1 cellular context compared by ENCODE assay signal in the genomic region with DNA sequence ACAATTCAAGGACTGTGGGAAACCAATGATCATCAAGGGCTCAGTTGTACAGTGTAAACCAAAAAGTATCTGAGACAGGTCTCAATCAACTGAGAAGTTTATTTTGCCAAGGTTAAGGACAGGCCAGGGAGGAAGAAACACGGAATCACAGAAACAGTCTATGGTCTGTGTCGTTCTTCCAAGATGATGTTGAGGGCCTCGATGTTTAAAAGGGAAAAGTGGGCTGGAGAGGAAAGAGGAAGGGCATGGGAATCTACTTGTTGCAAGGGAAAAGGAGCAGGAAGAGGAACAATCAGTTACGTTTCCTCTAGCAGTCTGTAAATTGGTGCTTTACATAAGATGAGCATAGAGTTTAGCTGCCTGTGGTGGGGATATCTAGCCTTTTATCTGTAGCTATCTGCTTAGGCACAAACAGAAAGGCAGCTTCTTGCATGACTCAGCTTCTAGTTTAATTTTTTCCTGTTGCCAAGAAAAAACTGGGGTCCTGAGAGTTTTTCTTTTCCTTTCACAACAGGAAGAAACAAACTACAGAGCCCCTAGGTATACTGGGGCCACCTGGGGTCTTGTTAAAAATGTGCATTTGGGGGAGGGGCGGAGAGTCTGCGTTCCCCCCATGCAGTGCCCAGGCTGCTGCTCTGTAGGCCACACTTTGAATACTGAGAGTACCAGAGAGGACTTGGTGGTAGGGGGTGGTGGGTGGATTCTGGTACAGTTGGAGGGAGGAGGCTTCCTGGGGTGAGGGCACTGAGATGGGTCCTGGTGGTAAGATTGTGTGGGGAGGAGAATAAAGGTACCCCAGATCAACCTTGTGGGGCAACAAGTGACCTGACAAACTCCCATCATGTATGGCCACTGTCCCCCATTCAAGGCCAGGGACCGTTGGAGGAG.
TF ChIP-seq lines count a peak whose summit lies in the region.

No MANE protein-coding gene starts in this region.

TF ChIP-seq in H1, 55 proteins besides CTCF, POLR2A, EP300 and RAD21:
- TF ChIP-seq CEBPB (IDR thresholded peaks at IDR 0.05; ENCODE audit: low read depth, low read length) (no peak), SP2 (IDR thresholded peaks at IDR 0.05; ENCODE audit: low read length) (no peak), KDM1A (IDR thresholded peaks at IDR 0.05; ENCODE audit: borderline replicate concordance, low read length) (no peak), BCL11A (IDR thresholded peaks at IDR 0.05; ENCODE audit: low read depth in 2 of 2, low read length in 2 of 2) (no peak), CHD1 (IDR thresholded peaks at IDR 0.05; ENCODE audit: low read depth, low read length) (no peak), TAF7 (optimal IDR thresholded peaks at IDR 0.05; ENCODE audit: borderline replicate concordance, low read depth, low read length) (no peak), BRCA1 (IDR thresholded peaks at IDR 0.05; ENCODE audit: low read depth, low read length) (no peak), CHD2 (IDR thresholded peaks at IDR 0.05; ENCODE audit: low read length) (no peak), POU5F1 (IDR thresholded peaks at IDR 0.05; ENCODE audit: low read depth, low read length) (no peak), HDAC2 (IDR thresholded peaks at IDR 0.05; ENCODE audit: borderline replicate concordance in 1 of 2, low read depth in 2 of 2, low read length in 2 of 2) (0 out of 4 replicates have a peak, but pooled peaks of 1 of the 2 experiments have one; percentile 50), TAF1 (IDR thresholded peaks at IDR 0.05; ENCODE audit: low read depth, low read length) (0 out of 2 replicates have a peak, but pooled peaks have one; percentile 29), JUND (IDR thresholded peaks at IDR 0.05; ENCODE audit: low read length) (no peak), GTF2F1 (IDR thresholded peaks at IDR 0.05; ENCODE audit: borderline replicate concordance, low read depth, low read length) (no peak), PHF8 (conservative IDR thresholded peaks at IDR 0.05; ENCODE audit: low read depth, low read length) (no peak), RXRA (IDR thresholded peaks at IDR 0.05; ENCODE audit: insufficient read depth, low read depth, low read length) (no peak), JUN (IDR thresholded peaks at IDR 0.05; ENCODE audit: low read depth, low read length) (no peak), SIRT6 (IDR thresholded peaks at IDR 0.05; ENCODE audit: low read length) (no peak), SIX5 (IDR thresholded peaks at IDR 0.05; ENCODE audit: low read depth, low read length) (no peak), GABPA (IDR thresholded peaks at IDR 0.05; ENCODE audit: borderline replicate concordance, insufficient read depth, low read length) (no peak), SRF (IDR thresholded peaks at IDR 0.05; ENCODE audit: low read depth, low read length) (no peak), BACH1 (IDR thresholded peaks at IDR 0.05; ENCODE audit: low read length) (peak; percentile 63; the same call in 1 of the 2 replicates), ZNF274 (IDR thresholded peaks at IDR 0.05; ENCODE audit: borderline replicate concordance, extremely low read depth, low read length) (no peak), EGR1 (IDR thresholded peaks at IDR 0.05; ENCODE audit: borderline replicate concordance, low read depth, low read length) (no peak), CREB1 (IDR thresholded peaks at IDR 0.05) (no peak), SAP30 (IDR thresholded peaks at IDR 0.05; ENCODE audit: insufficient read depth, insufficient replicate concordance, low read length) (no peak), TCF12 (IDR thresholded peaks at IDR 0.05; ENCODE audit: low read depth, low read length) (0 out of 2 replicates have a peak, but pooled peaks have one; percentile 62), FOSL1 (IDR thresholded peaks at IDR 0.05; ENCODE audit: insufficient read depth, low read depth, low read length) (no peak), YY1 (IDR thresholded peaks at IDR 0.05; ENCODE audit: low read depth, low read length) (no peak), ASH2L (IDR thresholded peaks at IDR 0.05; ENCODE audit: low read length) (no peak), MAFK (IDR thresholded peaks at IDR 0.05; ENCODE audit: low read depth, low read length) (peak; percentile 28; the same call in 1 of the 2 replicates), NRF1 (IDR thresholded peaks at IDR 0.05; ENCODE audit: low read depth, low read length) (no peak), RFX5 (IDR thresholded peaks at IDR 0.05; ENCODE audit: borderline replicate concordance, low read depth, low read length) (no peak), SP4 (IDR thresholded peaks at IDR 0.05; ENCODE audit: low read length) (no peak), NANOG (IDR thresholded peaks at IDR 0.05; ENCODE audit: insufficient read depth, low read depth, low read length, poor library complexity, severe bottlenecking) (no peak), RBBP5 (IDR thresholded peaks at IDR 0.05; ENCODE audit: borderline replicate concordance, low read depth, low read length) (peak; percentile 11; the same call in 1 of the 2 replicates), RNF2 (IDR thresholded peaks at IDR 0.05; ENCODE audit: borderline replicate concordance, low read depth, low read length, missing control alignments, poor library complexity, severe bottlenecking) (no peak), TEAD4 (IDR thresholded peaks at IDR 0.05; ENCODE audit: low read depth, low read length) (no peak), EZH2 (IDR thresholded peaks at IDR 0.05; ENCODE audit: low read depth, low read length, severe bottlenecking) (no peak), TBP (IDR thresholded peaks at IDR 0.05; ENCODE audit: low read depth, low read length) (no peak), CBX5 (IDR thresholded peaks at IDR 0.05; ENCODE audit: low read depth, low read length) (no peak), SUZ12 (IDR thresholded peaks at IDR 0.05; ENCODE audit: low read length) (no peak), SP1 (IDR thresholded peaks at IDR 0.05; ENCODE audit: low read depth, low read length) (peak; percentile 64; the same call in 1 of the 2 replicates), KDM5A (IDR thresholded peaks at IDR 0.05; ENCODE audit: low read length) (no peak), CBX8 (IDR thresholded peaks at IDR 0.05; ENCODE audit: borderline replicate concordance, low read depth, low read length) (no peak), CTBP2 (IDR thresholded peaks at IDR 0.05; ENCODE audit: borderline replicate concordance, insufficient read depth, insufficient read length, low read length) (no peak), POLR2AphosphoS5 (IDR thresholded peaks at IDR 0.05; ENCODE audit: low read depth, low read length) (peak; percentile 35; the same call in 1 of the 2 replicates), SIN3A (conservative IDR thresholded peaks at IDR 0.05 in 1 of 2, IDR thresholded peaks at IDR 0.05 in 1 of 2; ENCODE audit: low read depth in 1 of 2, low read length in 2 of 2) (no peak), HDAC6 (IDR thresholded peaks at IDR 0.05; ENCODE audit: low read depth, low read length) (no peak), KDM4A (IDR thresholded peaks at IDR 0.05; ENCODE audit: low read depth, low read length, severe bottlenecking) (no peak)
- TF ChIP-seq, protein P1, sequence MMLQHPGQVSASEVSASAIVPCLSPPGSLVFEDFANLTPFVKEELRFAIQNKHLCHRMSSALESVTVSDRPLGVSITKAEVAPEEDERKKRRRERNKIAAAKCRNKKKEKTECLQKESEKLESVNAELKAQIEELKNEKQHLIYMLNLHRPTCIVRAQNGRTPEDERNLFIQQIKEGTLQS (IDR thresholded peaks at IDR 0.05; ENCODE audit: insufficient read depth, low read depth, low read length) = no peak
- TF ChIP-seq, protein P2, sequence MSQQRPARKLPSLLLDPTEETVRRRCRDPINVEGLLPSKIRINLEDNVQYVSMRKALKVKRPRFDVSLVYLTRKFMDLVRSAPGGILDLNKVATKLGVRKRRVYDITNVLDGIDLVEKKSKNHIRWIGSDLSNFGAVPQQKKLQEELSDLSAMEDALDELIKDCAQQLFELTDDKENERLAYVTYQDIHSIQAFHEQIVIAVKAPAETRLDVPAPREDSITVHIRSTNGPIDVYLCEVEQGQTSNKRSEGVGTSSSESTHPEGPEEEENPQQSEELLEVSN (IDR thresholded peaks at IDR 0.05) = no peak
- TF ChIP-seq, protein P3, sequence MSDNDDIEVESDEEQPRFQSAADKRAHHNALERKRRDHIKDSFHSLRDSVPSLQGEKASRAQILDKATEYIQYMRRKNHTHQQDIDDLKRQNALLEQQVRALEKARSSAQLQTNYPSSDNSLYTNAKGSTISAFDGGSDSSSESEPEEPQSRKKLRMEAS (IDR thresholded peaks at IDR 0.05) = no peak
- TF ChIP-seq, protein P4, sequence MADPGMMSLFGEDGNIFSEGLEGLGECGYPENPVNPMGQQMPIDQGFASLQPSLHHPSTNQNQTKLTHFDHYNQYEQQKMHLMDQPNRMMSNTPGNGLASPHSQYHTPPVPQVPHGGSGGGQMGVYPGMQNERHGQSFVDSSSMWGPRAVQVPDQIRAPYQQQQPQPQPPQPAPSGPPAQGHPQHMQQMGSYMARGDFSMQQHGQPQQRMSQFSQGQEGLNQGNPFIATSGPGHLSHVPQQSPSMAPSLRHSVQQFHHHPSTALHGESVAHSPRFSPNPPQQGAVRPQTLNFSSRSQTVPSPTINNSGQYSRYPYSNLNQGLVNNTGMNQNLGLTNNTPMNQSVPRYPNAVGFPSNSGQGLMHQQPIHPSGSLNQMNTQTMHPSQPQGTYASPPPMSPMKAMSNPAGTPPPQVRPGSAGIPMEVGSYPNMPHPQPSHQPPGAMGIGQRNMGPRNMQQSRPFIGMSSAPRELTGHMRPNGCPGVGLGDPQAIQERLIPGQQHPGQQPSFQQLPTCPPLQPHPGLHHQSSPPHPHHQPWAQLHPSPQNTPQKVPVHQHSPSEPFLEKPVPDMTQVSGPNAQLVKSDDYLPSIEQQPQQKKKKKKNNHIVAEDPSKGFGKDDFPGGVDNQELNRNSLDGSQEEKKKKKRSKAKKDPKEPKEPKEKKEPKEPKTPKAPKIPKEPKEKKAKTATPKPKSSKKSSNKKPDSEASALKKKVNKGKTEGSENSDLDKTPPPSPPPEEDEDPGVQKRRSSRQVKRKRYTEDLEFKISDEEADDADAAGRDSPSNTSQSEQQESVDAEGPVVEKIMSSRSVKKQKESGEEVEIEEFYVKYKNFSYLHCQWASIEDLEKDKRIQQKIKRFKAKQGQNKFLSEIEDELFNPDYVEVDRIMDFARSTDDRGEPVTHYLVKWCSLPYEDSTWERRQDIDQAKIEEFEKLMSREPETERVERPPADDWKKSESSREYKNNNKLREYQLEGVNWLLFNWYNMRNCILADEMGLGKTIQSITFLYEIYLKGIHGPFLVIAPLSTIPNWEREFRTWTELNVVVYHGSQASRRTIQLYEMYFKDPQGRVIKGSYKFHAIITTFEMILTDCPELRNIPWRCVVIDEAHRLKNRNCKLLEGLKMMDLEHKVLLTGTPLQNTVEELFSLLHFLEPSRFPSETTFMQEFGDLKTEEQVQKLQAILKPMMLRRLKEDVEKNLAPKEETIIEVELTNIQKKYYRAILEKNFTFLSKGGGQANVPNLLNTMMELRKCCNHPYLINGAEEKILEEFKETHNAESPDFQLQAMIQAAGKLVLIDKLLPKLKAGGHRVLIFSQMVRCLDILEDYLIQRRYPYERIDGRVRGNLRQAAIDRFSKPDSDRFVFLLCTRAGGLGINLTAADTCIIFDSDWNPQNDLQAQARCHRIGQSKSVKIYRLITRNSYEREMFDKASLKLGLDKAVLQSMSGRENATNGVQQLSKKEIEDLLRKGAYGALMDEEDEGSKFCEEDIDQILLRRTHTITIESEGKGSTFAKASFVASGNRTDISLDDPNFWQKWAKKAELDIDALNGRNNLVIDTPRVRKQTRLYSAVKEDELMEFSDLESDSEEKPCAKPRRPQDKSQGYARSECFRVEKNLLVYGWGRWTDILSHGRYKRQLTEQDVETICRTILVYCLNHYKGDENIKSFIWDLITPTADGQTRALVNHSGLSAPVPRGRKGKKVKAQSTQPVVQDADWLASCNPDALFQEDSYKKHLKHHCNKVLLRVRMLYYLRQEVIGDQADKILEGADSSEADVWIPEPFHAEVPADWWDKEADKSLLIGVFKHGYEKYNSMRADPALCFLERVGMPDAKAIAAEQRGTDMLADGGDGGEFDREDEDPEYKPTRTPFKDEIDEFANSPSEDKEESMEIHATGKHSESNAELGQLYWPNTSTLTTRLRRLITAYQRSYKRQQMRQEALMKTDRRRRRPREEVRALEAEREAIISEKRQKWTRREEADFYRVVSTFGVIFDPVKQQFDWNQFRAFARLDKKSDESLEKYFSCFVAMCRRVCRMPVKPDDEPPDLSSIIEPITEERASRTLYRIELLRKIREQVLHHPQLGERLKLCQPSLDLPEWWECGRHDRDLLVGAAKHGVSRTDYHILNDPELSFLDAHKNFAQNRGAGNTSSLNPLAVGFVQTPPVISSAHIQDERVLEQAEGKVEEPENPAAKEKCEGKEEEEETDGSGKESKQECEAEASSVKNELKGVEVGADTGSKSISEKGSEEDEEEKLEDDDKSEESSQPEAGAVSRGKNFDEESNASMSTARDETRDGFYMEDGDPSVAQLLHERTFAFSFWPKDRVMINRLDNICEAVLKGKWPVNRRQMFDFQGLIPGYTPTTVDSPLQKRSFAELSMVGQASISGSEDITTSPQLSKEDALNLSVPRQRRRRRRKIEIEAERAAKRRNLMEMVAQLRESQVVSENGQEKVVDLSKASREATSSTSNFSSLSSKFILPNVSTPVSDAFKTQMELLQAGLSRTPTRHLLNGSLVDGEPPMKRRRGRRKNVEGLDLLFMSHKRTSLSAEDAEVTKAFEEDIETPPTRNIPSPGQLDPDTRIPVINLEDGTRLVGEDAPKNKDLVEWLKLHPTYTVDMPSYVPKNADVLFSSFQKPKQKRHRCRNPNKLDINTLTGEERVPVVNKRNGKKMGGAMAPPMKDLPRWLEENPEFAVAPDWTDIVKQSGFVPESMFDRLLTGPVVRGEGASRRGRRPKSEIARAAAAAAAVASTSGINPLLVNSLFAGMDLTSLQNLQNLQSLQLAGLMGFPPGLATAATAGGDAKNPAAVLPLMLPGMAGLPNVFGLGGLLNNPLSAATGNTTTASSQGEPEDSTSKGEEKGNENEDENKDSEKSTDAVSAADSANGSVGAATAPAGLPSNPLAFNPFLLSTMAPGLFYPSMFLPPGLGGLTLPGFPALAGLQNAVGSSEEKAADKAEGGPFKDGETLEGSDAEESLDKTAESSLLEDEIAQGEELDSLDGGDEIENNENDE (IDR thresholded peaks at IDR 0.05; ENCODE audit: insufficient replicate concordance, low read length) = no peak
- TF ChIP-seq, protein P5, sequence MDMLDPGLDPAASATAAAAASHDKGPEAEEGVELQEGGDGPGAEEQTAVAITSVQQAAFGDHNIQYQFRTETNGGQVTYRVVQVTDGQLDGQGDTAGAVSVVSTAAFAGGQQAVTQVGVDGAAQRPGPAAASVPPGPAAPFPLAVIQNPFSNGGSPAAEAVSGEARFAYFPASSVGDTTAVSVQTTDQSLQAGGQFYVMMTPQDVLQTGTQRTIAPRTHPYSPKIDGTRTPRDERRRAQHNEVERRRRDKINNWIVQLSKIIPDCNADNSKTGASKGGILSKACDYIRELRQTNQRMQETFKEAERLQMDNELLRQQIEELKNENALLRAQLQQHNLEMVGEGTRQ (IDR thresholded peaks at IDR 0.05; ENCODE audit: low read length) = no peak
- TF ChIP-seq, protein P6, sequence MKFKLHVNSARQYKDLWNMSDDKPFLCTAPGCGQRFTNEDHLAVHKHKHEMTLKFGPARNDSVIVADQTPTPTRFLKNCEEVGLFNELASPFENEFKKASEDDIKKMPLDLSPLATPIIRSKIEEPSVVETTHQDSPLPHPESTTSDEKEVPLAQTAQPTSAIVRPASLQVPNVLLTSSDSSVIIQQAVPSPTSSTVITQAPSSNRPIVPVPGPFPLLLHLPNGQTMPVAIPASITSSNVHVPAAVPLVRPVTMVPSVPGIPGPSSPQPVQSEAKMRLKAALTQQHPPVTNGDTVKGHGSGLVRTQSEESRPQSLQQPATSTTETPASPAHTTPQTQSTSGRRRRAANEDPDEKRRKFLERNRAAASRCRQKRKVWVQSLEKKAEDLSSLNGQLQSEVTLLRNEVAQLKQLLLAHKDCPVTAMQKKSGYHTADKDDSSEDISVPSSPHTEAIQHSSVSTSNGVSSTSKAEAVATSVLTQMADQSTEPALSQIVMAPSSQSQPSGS (IDR thresholded peaks at IDR 0.05; ENCODE audit: low read length) = peak; percentile 24; the same call in 1 of the 2 replicates
